Comparison of ENCODE assay signal across 23 cellular contexts in genomic region chr5:177179431-177179830, GRCh38.
"Had no signal": no experiment of that assay in that cellular context is flagged by ENCODE, and none has a peak within 500 bp of the region (broad histone marks: within the 10 kb centered on the region; RNA-seq: fewer than 3 reads in every experiment).

No MANE protein-coding gene starts in this region.

- DNase-seq: cerebellar nuclear complex; colonic mucosa; dermis blood vessel endothelial cell; esophagus squamous epithelium; foreskin fibroblast; glutamatergic neuron; immature natural killer cell; kidney; left cardiac atrium; left ventricle myocardium superior; sigmoid colon; stimulated activated CD4-positive, alpha-beta T cell treated with anti-CD3 and anti-CD28 coated beads, Interleukin-2, amount 100 ng/mL, for 24 hours; stimulated activated CD4-positive, alpha-beta T cell treated with anti-CD3 and anti-CD28 coated beads, Interleukin-4, amount 100 ng/mL, for 4 hours; stimulated activated naive CD4-positive, alpha-beta T cell; stomach; substantia nigra; uterus had no signal

- H3K27ac ChIP-seq: colonic mucosa, esophagus squamous epithelium, gastroesophageal sphincter, neutrophil, sigmoid colon, skin epidermis, stomach, thoracic aorta, uterus had no signal

- H3K4me1 ChIP-seq: colonic mucosa, uterus had no signal

- H3K27me3 Mint-ChIP-seq: type B pancreatic cell had no signal

- H3K36me3 Mint-ChIP-seq: immature natural killer cell had no signal

- H3K27me3 ChIP-seq: colonic mucosa, esophagus squamous epithelium, gastroesophageal sphincter, neutrophil, sigmoid colon, stomach, uterus had no signal

- H3K36me3 ChIP-seq: colonic mucosa, gastroesophageal sphincter, sigmoid colon, thoracic aorta, uterus had no signal

- H3K4me3 Mint-ChIP-seq: immature natural killer cell, nephron had no signal

- ATAC-seq: gastroesophageal sphincter, left cardiac atrium, left ventricle myocardium superior had no signal

- H3K4me3 ChIP-seq: colonic mucosa, esophagus squamous epithelium, gastroesophageal sphincter, sigmoid colon, skin epidermis, stomach, thoracic aorta, uterus had no signal

- H3K9me3 Mint-ChIP-seq: immature natural killer cell, nephron, type B pancreatic cell had no signal

- H3K9me3 ChIP-seq: colonic mucosa, esophagus squamous epithelium, gastroesophageal sphincter, neutrophil, sigmoid colon, stomach, thoracic aorta, uterus had no signal
